In the genomic region with DNA sequence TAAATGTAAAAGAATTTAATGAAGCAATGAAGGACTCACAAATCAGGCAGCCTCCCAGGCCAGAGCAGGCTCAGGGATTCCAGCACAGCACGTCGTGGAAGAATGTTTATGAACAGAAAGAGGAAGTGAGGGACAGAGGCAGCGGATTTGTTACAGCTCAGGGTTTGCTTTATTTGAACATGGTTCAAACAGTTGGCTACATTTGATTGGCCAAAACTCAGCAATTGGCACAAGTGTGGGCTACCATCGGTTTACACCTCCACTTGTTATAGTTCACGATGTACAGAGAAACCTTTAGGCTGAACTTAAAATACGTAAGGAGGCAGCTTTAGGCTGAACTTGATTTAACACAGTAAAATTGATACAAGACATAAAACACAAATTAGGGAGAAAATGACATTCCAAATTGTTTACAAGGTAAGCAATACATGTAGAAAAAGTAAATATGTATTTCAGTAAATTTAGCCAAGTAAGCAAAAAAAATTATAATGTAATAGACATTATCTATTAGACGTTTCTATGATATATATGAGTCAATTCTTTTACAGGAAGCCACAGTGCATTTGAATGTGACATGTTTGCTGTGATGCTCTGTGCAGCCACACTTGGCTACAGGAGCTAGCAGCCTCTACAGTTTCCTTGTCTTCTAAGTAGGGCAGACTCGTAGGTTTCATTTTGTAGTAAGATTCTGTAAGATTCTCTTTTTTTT, we compare ENCODE assay signal across 8 cellular contexts.
DNase-seq lines count a peak whose midpoint lies in the region; ATAC-seq, FAIRE-seq and TF ChIP-seq lines count a peak whose summit lies in the region.

No MANE protein-coding gene starts in this region.

- TF ChIP-seq CTCF in K562 (IDR thresholded peaks at IDR 0.05 in 2 of 3, conservative IDR thresholded peaks at IDR 0.05 in 1 of 3; ENCODE audit: insufficient read depth in 2 of 3, low read depth in 1 of 3, low read length in 3 of 3) = no peak
- no peak for TF ChIP-seq CTCF in psoas muscle (IDR thresholded peaks at IDR 0.05)

- CTCF ChIA-PET in K562 (lab: Yijun Ruan, JAX; ENCODE audit: low intra/inter-chr PET ratio) = no interaction called here

- DNase-seq in EH (ENCODE audit: low read depth) = peak; percentile 57
- peak in 1 of 4 experiments; percentile 69 for DNase-seq in K562 (ENCODE audit: extremely low read depth in 1 of 4, low spot score in 3 of 4)
- peak; percentile 32 for DNase-seq in small intestine
- no peak for DNase-seq in psoas muscle
- no peak for DNase-seq in OCI-M2 (lab: John Stamatoyannopoulos, UW; ENCODE audit: unreplicated experiment)
- no peak for DNase-seq in SW 1271 (lab: John Stamatoyannopoulos, UW)

- H3K27me3 ChIP-seq in K562 (ENCODE audit: control insufficient read depth in 2 of 2, insufficient read depth in 2 of 2, low read length in 2 of 2) (no peaks in the 10 kb centered on the region), small intestine (ENCODE audit: control insufficient read depth in 2 of 2, insufficient read depth in 2 of 2, low read length in 2 of 2) (no peaks in the 10 kb centered on the region), psoas muscle (ENCODE audit: insufficient read depth in 3 of 3, low read length in 2 of 3) (no peaks in the 10 kb centered on the region)

- H3K4me1 ChIP-seq in K562 (replicated peaks in 1 of 2; ENCODE audit: control insufficient read depth in 2 of 2, insufficient read depth in 2 of 2, low read length in 2 of 2) = peaks cover 3 to 41% of the 10 kb centered on the region in 2 experiments; a peak in 4 of 5 replicates
- peaks cover 0 to 9% of the 10 kb centered on the region in 2 donors for H3K4me1 ChIP-seq in small intestine (ENCODE audit: control insufficient read depth in 2 of 2, insufficient read depth in 1 of 2, low read depth in 1 of 2, low read length in 1 of 2)
- no peaks in the 10 kb centered on the region for H3K4me1 ChIP-seq in psoas muscle

- no peaks in the 10 kb centered on the region for H3K36me3 ChIP-seq in K562 (ENCODE audit: control insufficient read depth, insufficient read depth, low read length)
- no peaks in the 10 kb centered on the region for H3K36me3 ChIP-seq in small intestine (ENCODE audit: control insufficient read depth in 2 of 2, insufficient read depth in 2 of 2, low read length in 2 of 2)
- H3K36me3 ChIP-seq in psoas muscle (ENCODE audit: insufficient read depth in 1 of 2, low read depth in 1 of 2) = no peaks in the 10 kb centered on the region

- peak overlapping the region; percentile 35; the same call in 1 of the 2 replicates for H3K4me2 ChIP-seq in K562 (ENCODE audit: insufficient read depth, low read length)

- TF ChIP-seq RAD21 in K562 (CRISPR knock-in tag; conservative IDR thresholded peaks at IDR 0.05 in 1 of 2, IDR thresholded peaks at IDR 0.05 in 1 of 2) = no peak

- FAIRE-seq in K562 (lab: Jason Lieb, UNC) (no peak), small intestine (lab: Jason Lieb, UNC) (no peak)

- no peaks in the 10 kb centered on the region for H4K20me1 ChIP-seq in K562 (replicated peaks; ENCODE audit: control insufficient read depth, insufficient read depth, low read length)

- peak; percentile 70 for ATAC-seq in GM19468 (IDR thresholded peaks at IDR 0.05; ENCODE audit: extremely low read depth, unreplicated experiment)
- peak; percentile 64 for ATAC-seq in HG03469 (IDR thresholded peaks at IDR 0.05; ENCODE audit: unreplicated experiment)
- ATAC-seq in K562 = peak; percentile 74
- ATAC-seq in psoas muscle = no peak

- peak overlapping the region; percentile 86 for H2AFZ ChIP-seq in K562 (ENCODE audit: low read depth, low read length)

- H3K9me3 ChIP-seq in K562 (replicated peaks; ENCODE audit: control insufficient read depth, insufficient read depth, low read depth, low read length) (no peaks in the 10 kb centered on the region), small intestine (ENCODE audit: control insufficient read depth, low read depth) (no peaks in the 10 kb centered on the region), psoas muscle (peaks cover 8% of the 10 kb centered on the region)

- no peaks in the 10 kb centered on the region for H3K79me2 ChIP-seq in K562 (ENCODE audit: control insufficient read depth, insufficient read depth, low read length)

- intact Hi-C loops in K562 (cut with micrococcal nuclease) = loop anchor here (2.0 kb wide), 2 partner anchors 20 to 42 kb away; no protein-coding TSS in a partner anchor
- intact Hi-C loops in psoas muscle (cut with DNase I) = no loop called here

- POLR2A ChIA-PET in K562 (lab: Yijun Ruan, JAX) = interaction anchor here (0.8 to 1.5 kb wide), 5 partner anchors 10 to 42 kb away, joined by 4 to 5 read pairs (median 4); no protein-coding TSS in a partner anchor

- H3K27ac ChIP-seq in K562 (ENCODE audit: extremely low read depth, low read depth, low read length) = peak overlapping the region; percentile 42
- H3K27ac ChIP-seq in small intestine (ENCODE audit: low read depth in 1 of 2, low read length in 1 of 2) = peak overlapping the region in 1 of 2 donors; percentile 66
- H3K27ac ChIP-seq in psoas muscle = no peak overlapping the region

- no peaks in the 10 kb centered on the region for H3K9me1 ChIP-seq in K562 (ENCODE audit: control insufficient read depth, insufficient read depth, low read length)

- H3K4me3 ChIP-seq in K562 (no peak overlapping the region), small intestine (ENCODE audit: low read depth in 1 of 2, low read length in 2 of 2) (no peak overlapping the region), psoas muscle (no peak overlapping the region)

- H3K9ac ChIP-seq in K562 (ENCODE audit: insufficient read depth in 1 of 2, low read depth in 2 of 2, low read length in 2 of 2) = peak overlapping the region in 1 of 2 experiments; percentile 15; a peak in 2 of 4 replicates

- in situ Hi-C loops in K562 (cut with MboI) = no loop called here

- BruUV-seq in K562 (replicated peaks; lab: Mats Ljungman, UMichigan) = no TSS peak

- TF ChIP-seq POLR2A in K562 (conservative IDR thresholded peaks at IDR 0.05) = no peak

- TF ChIP-seq EP300 in K562 (IDR thresholded peaks at IDR 0.05; ENCODE audit: low read length) = no peak

- WGBS in K562 (ENCODE audit: insufficient coverage, low coverage, missing lambda C conversion rate) = 19% methylated on average over 8 of the region's 8 CpGs
- 53 to 68% (median 59%) methylated on average over 8 of the region's 8 CpGs for WGBS in small intestine, 3 donors
- WGBS in psoas muscle, 3 donors = 40 to 54% (median 45%) methylated on average over 8 of the region's 8 CpGs

TF ChIP-seq in K562, 482 proteins besides CTCF, POLR2A, EP300 and RAD21 (continues in another document):
- TF ChIP-seq HDAC8 (tag; IDR thresholded peaks at IDR 0.05) (no peak), ZNF77 (CRISPR knock-in tag; IDR thresholded peaks at IDR 0.05) (no peak), PTTG1 (tag; IDR thresholded peaks at IDR 0.05; ENCODE audit: low read depth) (no peak), SNRNP70 (optimal IDR thresholded peaks at IDR 0.05; ENCODE audit: low read depth, low read length) (no peak), HES1 (IDR thresholded peaks at IDR 0.05; ENCODE audit: low read depth) (no peak), NCOA6 (IDR thresholded peaks at IDR 0.05) (no peak), PKNOX1 (IDR thresholded peaks at IDR 0.05) (no peak), MCM3 (IDR thresholded peaks at IDR 0.05) (no peak), MIER1 (IDR thresholded peaks at IDR 0.05; ENCODE audit: low read depth) (no peak), KDM4B (IDR thresholded peaks at IDR 0.05; ENCODE audit: borderline replicate concordance in 2 of 2, low read depth in 1 of 2) (no peak), ZNF57 (CRISPR knock-in tag; IDR thresholded peaks at IDR 0.05) (no peak), ZNF512 (tag; IDR thresholded peaks at IDR 0.05) (no peak), ZC3H11A (IDR thresholded peaks at IDR 0.05; ENCODE audit: low read depth, low read length) (no peak), ZNF212 (CRISPR knock-in tag; IDR thresholded peaks at IDR 0.05) (no peak), SMC3 (conservative IDR thresholded peaks at IDR 0.05; ENCODE audit: insufficient read depth, low read depth, low read length) (no peak)

Comparison
In these comparisons a context has a peak if more than half of its experiments do, and no peak if none do; other contexts are left out.
1. DNase-seq: peak in EH (single experiment) and small intestine (single experiment); none in psoas muscle (0 of 2), OCI-M2 (single experiment) and SW 1271 (0 of 2).
2. ATAC-seq: peak in GM19468 (single experiment), HG03469 (single experiment) and K562 (single experiment); none in psoas muscle (0 of 4).